ENCODE assay signal across 28 cellular contexts in the genomic region with DNA sequence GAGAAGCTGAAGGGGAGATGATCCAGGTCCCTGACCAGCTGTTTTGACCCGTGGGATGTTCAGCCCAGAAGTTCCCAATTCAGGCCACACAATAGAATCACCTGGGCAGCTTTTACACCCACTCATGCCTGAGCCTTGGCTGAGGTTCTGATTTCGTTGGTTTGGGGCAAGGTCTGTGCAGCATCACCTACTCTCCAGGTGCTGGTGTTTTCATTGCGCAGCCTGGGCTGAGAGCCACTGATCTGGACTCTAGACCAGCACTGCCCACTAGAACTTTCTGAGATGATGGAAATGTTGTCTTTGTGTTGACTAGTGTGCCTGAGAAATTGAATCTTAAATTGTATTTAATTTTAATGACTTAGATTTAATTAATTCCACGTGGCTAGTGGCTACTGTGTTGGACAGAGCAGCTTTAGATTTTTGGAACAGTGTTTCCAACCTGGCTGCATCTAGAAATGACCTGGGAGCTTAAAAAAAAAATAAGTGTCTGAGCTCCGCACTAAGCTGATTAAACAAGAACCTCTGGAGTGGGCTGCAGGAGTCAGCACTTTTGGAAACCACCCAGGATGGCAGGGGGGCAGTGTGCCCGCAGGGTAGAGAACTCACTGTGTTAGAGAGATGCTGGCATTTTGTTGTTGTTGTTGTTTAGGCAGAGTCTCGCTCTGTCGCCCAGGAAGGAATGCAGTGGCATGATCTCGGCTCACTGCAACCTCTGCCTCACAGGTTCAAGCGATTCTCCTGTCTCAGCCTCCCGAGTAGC.
"Had no signal": no experiment of that assay in that cellular context is flagged by ENCODE, and none has a peak within 500 bp of the region (broad histone marks: within the 10 kb centered on the region; RNA-seq: fewer than 3 reads in every experiment).

No MANE protein-coding gene starts in this region.

- H3K4me1 Mint-ChIP-seq: central memory CD8-positive, alpha-beta T cell; memory B cell; naive thymus-derived CD4-positive, alpha-beta T cell; stimulated activated effector memory CD8-positive, alpha-beta T cell treated with anti-CD3 and anti-CD28 coated beads, Interleukin-12 subunit alpha, Interleukin-12 subunit beta, amount 100 ng/mL, for 72 hours had no signal

- H3K36me3 Mint-ChIP-seq: memory B cell; naive thymus-derived CD4-positive, alpha-beta T cell; stimulated activated effector memory CD8-positive, alpha-beta T cell treated with anti-CD3 and anti-CD28 coated beads, Interleukin-12 subunit alpha, Interleukin-12 subunit beta, amount 100 ng/mL, for 72 hours had no signal

- H3K79me2 ChIP-seq: hepatocyte had no signal

- H3K4me1 ChIP-seq: colonic mucosa, foreskin keratinocyte, gastroesophageal sphincter, pancreas, stomach, tibial artery had no signal

- H3K4me3 Mint-ChIP-seq: central memory CD8-positive, alpha-beta T cell; dendritic cell treated with granulocyte-macrophage colony-stimulating factor and Interleukin-4, amounts not matched to agents 40 ng/mL and 50 ng/mL, for 4 days; endodermal cell; memory B cell; naive thymus-derived CD4-positive, alpha-beta T cell; nephron; stimulated activated effector memory CD8-positive, alpha-beta T cell treated with anti-CD3 and anti-CD28 coated beads, Interleukin-12 subunit alpha, Interleukin-12 subunit beta, amount 100 ng/mL, for 72 hours had no signal

- FAIRE-seq: kidney, pancreas, urothelium cell line had no signal

- H3K27me3 ChIP-seq: colonic mucosa, esophagus muscularis mucosa, gastroesophageal sphincter, heart left ventricle, hepatocyte, pancreas, right lobe of liver, stomach, tibial artery, upper lobe of left lung had no signal

- H3K27ac ChIP-seq: colonic mucosa, esophagus muscularis mucosa, foreskin keratinocyte, gastroesophageal sphincter, heart left ventricle, hepatocyte, pancreas, right lobe of liver, stomach, tibial artery had no signal

- H3K4me3 ChIP-seq: colonic mucosa, esophagus muscularis mucosa, gastroesophageal sphincter, heart left ventricle, hepatocyte, lung, pancreas, right lobe of liver, smooth muscle cell, stomach, tibial artery, upper lobe of left lung had no signal

- H3K9me3 Mint-ChIP-seq: central memory CD8-positive, alpha-beta T cell; dendritic cell treated with granulocyte-macrophage colony-stimulating factor and Interleukin-4, amounts not matched to agents 40 ng/mL and 50 ng/mL, for 4 days; endodermal cell; memory B cell; nephron; stimulated activated effector memory CD8-positive, alpha-beta T cell treated with anti-CD3 and anti-CD28 coated beads, Interleukin-12 subunit alpha, Interleukin-12 subunit beta, amount 100 ng/mL, for 72 hours had no signal

- H3K36me3 ChIP-seq: colonic mucosa, pancreas had no signal

- H3K27me3 Mint-ChIP-seq: progenitor cell of endocrine pancreas had no signal

- H3K4me2 ChIP-seq: hepatocyte, smooth muscle cell had no signal

- H2AFZ ChIP-seq: hepatocyte had no signal

- H3K27ac Mint-ChIP-seq: dendritic cell treated with granulocyte-macrophage colony-stimulating factor and Interleukin-4, amounts not matched to agents 40 ng/mL and 50 ng/mL, for 4 days; endodermal cell; memory B cell; naive thymus-derived CD4-positive, alpha-beta T cell; nephron; progenitor cell of endocrine pancreas; stimulated activated effector memory CD8-positive, alpha-beta T cell treated with anti-CD3 and anti-CD28 coated beads, Interleukin-12 subunit alpha, Interleukin-12 subunit beta, amount 100 ng/mL, for 72 hours had no signal

- DNase-seq: colonic mucosa; effector CD8-positive, alpha-beta T cell; endodermal cell; foreskin keratinocyte; heart left ventricle; kidney; midbrain; naive thymus-derived CD4-positive, alpha-beta T cell; pancreas; right lobe of liver; stimulated activated CD4-positive, alpha-beta T cell treated with anti-CD3 and anti-CD28 coated beads, Interleukin-2, amount 100 ng/mL, for 24 hours; stimulated activated CD4-positive, alpha-beta T cell treated with anti-CD3 and anti-CD28 coated beads, Interleukin-4, amount 100 ng/mL, for 24 hours; stimulated activated naive CD4-positive, alpha-beta T cell treated with Interleukin-2 at 50 U/mL for 16 hours; stomach; tibial artery; upper lobe of left lung had no signal

- H3K9me3 ChIP-seq: colonic mucosa, esophagus muscularis mucosa, gastroesophageal sphincter, heart left ventricle, pancreas, right lobe of liver, stomach, tibial artery, upper lobe of left lung had no signal
